12 cellular contexts compared by ENCODE assay signal in the genomic region with DNA sequence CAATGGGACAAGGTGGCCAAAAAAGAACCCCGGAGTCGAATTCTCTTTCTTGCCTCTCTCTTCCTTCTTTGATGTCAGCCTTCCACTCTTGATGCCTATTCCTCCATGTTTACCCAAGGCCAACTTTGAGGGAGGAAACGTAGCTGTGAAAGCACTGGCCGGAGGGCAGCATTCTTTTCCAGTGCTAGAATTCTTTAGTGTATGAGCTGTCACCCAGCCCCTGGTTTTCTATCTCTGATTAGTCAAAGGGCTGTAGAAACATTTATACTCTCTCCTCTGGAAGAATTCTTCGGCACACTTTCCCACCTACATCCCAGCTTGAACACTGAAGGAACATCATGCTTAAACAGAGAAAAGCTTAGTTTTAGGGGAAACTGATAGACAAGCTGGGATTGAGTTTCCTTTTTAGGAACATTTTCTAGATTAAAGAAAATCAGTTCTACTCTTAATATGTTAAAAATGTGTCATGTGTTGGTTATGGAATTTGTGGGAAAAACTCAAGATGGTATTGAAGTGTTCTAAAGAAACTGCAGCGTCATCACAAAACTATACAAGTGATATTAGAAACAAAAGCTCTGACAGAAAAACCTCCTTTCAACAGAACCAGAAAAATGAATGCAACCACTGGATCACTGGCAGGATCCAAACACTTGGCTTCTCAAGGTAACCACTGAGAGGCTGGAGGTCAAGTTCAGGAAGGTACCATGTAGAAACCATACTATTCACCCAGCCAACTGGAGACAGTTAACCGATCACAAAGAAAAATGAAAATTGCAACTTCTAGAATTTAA. TPM values are rescaled to one million over a fixed set of nuclear protein-coding genes. Genes with fewer than 3 reads are reported as not detected.
DNase-seq lines count a peak whose midpoint lies in the region; ATAC-seq and TF ChIP-seq lines count a peak whose summit lies in the region.
"Had no signal": no experiment of that assay in that cellular context is flagged by ENCODE, and none has a peak within 500 bp of the region (broad histone marks: within the 10 kb centered on the region; RNA-seq: fewer than 3 reads in every experiment).

No MANE protein-coding gene starts in this region.

- H3K9me3 Mint-ChIP-seq in endothelial cell (ENCODE audit: unreplicated experiment), result no peaks in the 10 kb centered on the region
- H3K9me3 Mint-ChIP-seq: CD4-positive, alpha-beta T cell had no signal

- DNase-seq in ACHN (peak; percentile 94), NCI-H226 (peak; percentile 96), endothelial cell (ENCODE audit: low spot score) (no peak), mucosa of gallbladder (ENCODE audit: low spot score) (peak; percentile 64), NCI-H1092 treated with DMSO at 0.1 percent for 48 hours (lab: John Stamatoyannopoulos, UW) (no peak)
- no peak for DNase-seq in stimulated activated naive CD4-positive, alpha-beta T cell (lab: John Stamatoyannopoulos, UW)
- no peak for DNase-seq in stimulated activated naive CD8-positive, alpha-beta T cell treated with anti-CD3 and anti-CD28 coated beads, Interleukin-15, Interleukin-2, amounts not matched to agents 100 U/mL and 50 U/mL, for 24 hours
- DNase-seq: activated T-cell treated with anti-CD3 and anti-CD28 coated beads for 4 hours; CD4-positive, alpha-beta T cell; H7; NCI-H69 had no signal

- no peak for TF ChIP-seq CTCF in endothelial cell (IDR thresholded peaks at IDR 0.05; ENCODE audit: unreplicated experiment)

- no peaks in the 10 kb centered on the region for H3K27me3 Mint-ChIP-seq in endothelial cell (ENCODE audit: unreplicated experiment)
- H3K27me3 Mint-ChIP-seq: CD4-positive, alpha-beta T cell had no signal

- no peak for ATAC-seq in stimulated activated naive CD8-positive, alpha-beta T cell treated with anti-CD3 and anti-CD28 coated beads, Interleukin-15, Interleukin-2, amounts not matched to agents 100 U/mL and 50 U/mL, for 24 hours
- ATAC-seq in HG02759 (IDR thresholded peaks at IDR 0.05; ENCODE audit: unreplicated experiment), result no peak

- H3K36me3 Mint-ChIP-seq in endothelial cell (ENCODE audit: low read depth, unreplicated experiment), result no peaks in the 10 kb centered on the region

- H3K4me1 Mint-ChIP-seq in endothelial cell (ENCODE audit: unreplicated experiment), result peaks cover 21% of the 10 kb centered on the region

- no peak overlapping the region for H3K4me3 Mint-ChIP-seq in endothelial cell (ENCODE audit: unreplicated experiment)
- H3K4me3 Mint-ChIP-seq: CD4-positive, alpha-beta T cell had no signal

- in situ Hi-C loops in ACHN (cut with HindIII; ENCODE audit: low pct_ligation_motif_present, low pct_unique_long_range_greater_than_20kb, low sequenced_read_pairs), result no loop called here

- peak overlapping the region; percentile 93 for H3K27ac Mint-ChIP-seq in endothelial cell (ENCODE audit: unreplicated experiment)
- H3K27ac Mint-ChIP-seq: CD4-positive, alpha-beta T cell had no signal

RNA-seq across cellular contexts. Expression of a gene that starts 20.7 kb away (rescaled TPM):
- total RNA-seq in endothelial cell (ENCODE audit: unreplicated experiment) (164 TPM), mucosa of gallbladder (107 TPM)

Comparison
In these comparisons a context has a peak if more than half of its experiments do, and no peak if none do; other contexts are left out.
1. DNase-seq: peak in ACHN (single experiment), NCI-H226 (single experiment) and mucosa of gallbladder (single experiment); none in endothelial cell (single experiment), NCI-H1092 treated with DMSO at 0.1 percent for 48 hours (single experiment), stimulated activated naive CD4-positive, alpha-beta T cell (0 of 6) and stimulated activated naive CD8-positive, alpha-beta T cell treated with anti-CD3 and anti-CD28 coated beads, Interleukin-15, Interleukin-2, amounts not matched to agents 100 U/mL and 50 U/mL, for 24 hours (single experiment).